30 cellular contexts compared by ENCODE assay signal in genomic region chr1:90396917-90397316, GRCh38.
"Had no signal": no experiment of that assay in that cellular context is flagged by ENCODE, and none has a peak within 500 bp of the region (broad histone marks: within the 10 kb centered on the region; RNA-seq: fewer than 3 reads in every experiment).

No MANE protein-coding gene starts in this region.

- DNase-seq: activated B cell treated with CpG ODN at 0.5 μM for 24 hours; activated CD4-positive, alpha-beta memory T cell treated with anti-CD3 and anti-CD28 coated beads for 36 hours; activated CD4-positive, alpha-beta T cell treated with anti-CD3 and anti-CD28 coated beads for 4 hours; activated CD4-positive, alpha-beta T cell treated with anti-CD3 and anti-CD28 coated beads, Interleukin-2, amount 50 U/mL, for 1 hour; activated CD4-positive, alpha-beta T cell treated with anti-CD3 and anti-CD28 coated beads, Interleukin-2, amount 50 U/mL, for 4 hours; activated CD4-positive, CD25-positive, alpha-beta regulatory T cell treated with anti-CD3 and anti-CD28 coated beads, Interleukin-2, amount 50 U/mL, for 72 hours; activated CD8-positive, alpha-beta memory T cell treated with anti-CD3 and anti-CD28 coated beads, Interleukin-2, amount 50 U/mL, for 4 hours; activated CD8-positive, alpha-beta T cell treated with anti-CD3 and anti-CD28 coated beads for 36 hours; activated effector memory CD4-positive, alpha-beta T cell treated with anti-CD3 and anti-CD28 coated beads, Interleukin-2, amount 50 U/mL, for 16 hours; activated gamma-delta T cell treated with Interleukin-2 at 50 U/mL for 16 hours; activated naive CD4-positive, alpha-beta T cell treated with anti-CD3 and anti-CD28 coated beads, Interleukin-2, amount 10 ng/mL, durations not matched to agents 7 days and 5 days; activated naive CD4-positive, alpha-beta T cell treated with Interleukin-2 at 50 U/mL for 16 hours; activated naive CD8-positive, alpha-beta T cell treated with anti-CD3 and anti-CD28 coated beads, Interleukin-2, amount 10 ng/mL, durations not matched to agents 7 days and 5 days; activated naive CD8-positive, alpha-beta T cell treated with anti-CD3 and anti-CD28 coated beads, Interleukin-2, amount 50 U/mL, for 24 hours; activated T-cell treated with anti-CD3 and anti-CD28 coated beads for 4 hours; activated T-cell treated with anti-CD3 and anti-CD28 coated beads, Interleukin-2, amount 50 U/mL, for 1 hour; activated T-cell treated with anti-CD3 and anti-CD28 coated beads, Interleukin-2, amount 50 U/mL, for 4 hours; activated T-cell treated with anti-CD3 and anti-CD28 coated beads, Interleukin-2, amount 50 U/mL, for 72 hours; amygdala; anterior cingulate cortex; caudate nucleus; cerebellar nuclear complex; T-helper 1 cell; T-helper 2 cell; T-helper 9 cell had no signal

- H3K36me3 ChIP-seq: ascending aorta, cardiac muscle cell had no signal

- H3K4me3 ChIP-seq: ascending aorta, cardiac muscle cell had no signal

- H3K4me1 ChIP-seq: ascending aorta had no signal

- H3K27ac ChIP-seq: ascending aorta, cardiac muscle cell, VCaP had no signal

- H3K9me3 ChIP-seq: ascending aorta had no signal

- H3K27me3 ChIP-seq: ascending aorta, cardiac muscle cell had no signal

- FAIRE-seq: bronchial epithelial cell, TTC549 had no signal
